ENCODE assay signal across 13 cellular contexts in genomic region chr13:99063952-99064351, GRCh38.
DNase-seq lines count a peak whose midpoint lies in the region; ATAC-seq lines count a peak whose summit lies in the region.
"Had no signal": no experiment of that assay in that cellular context is flagged by ENCODE, and none has a peak within 500 bp of the region (broad histone marks: within the 10 kb centered on the region; RNA-seq: fewer than 3 reads in every experiment).

No MANE protein-coding gene starts in this region.

- H3K27ac Mint-ChIP-seq in activated naive CD4-positive, alpha-beta T cell treated with anti-CD3 and anti-CD28 coated beads, Interleukin-2, amount 10 ng/mL, durations not matched to agents 7 days and 5 days, result peak overlapping the region; percentile 47
- peak overlapping the region; percentile 52 for H3K27ac Mint-ChIP-seq in central memory CD8-positive, alpha-beta T cell (ENCODE audit: low read depth)
- peak overlapping the region; percentile 33 for H3K27ac Mint-ChIP-seq in stimulated activated naive CD8-positive, alpha-beta T cell treated with anti-CD3 and anti-CD28 coated beads, Interleukin-15, Interleukin-2, amounts not matched to agents 100 ng/mL and 50 ng/mL, for 24 hours
- H3K27ac Mint-ChIP-seq: WTC11 had no signal

- peak; percentile 60 for ATAC-seq in HG03342 (IDR thresholded peaks at IDR 0.05; ENCODE audit: unreplicated experiment)
- ATAC-seq in central memory CD8-positive, alpha-beta T cell (replicated peaks; ENCODE audit: extremely low read depth, poor library complexity, severe bottlenecking), result no peak
- ATAC-seq: WTC11 had no signal

- no peaks in the 10 kb centered on the region for H3K27me3 Mint-ChIP-seq in activated naive CD4-positive, alpha-beta T cell treated with anti-CD3 and anti-CD28 coated beads, Interleukin-2, amount 10 ng/mL, durations not matched to agents 7 days and 5 days
- no peaks in the 10 kb centered on the region for H3K27me3 Mint-ChIP-seq in central memory CD8-positive, alpha-beta T cell
- H3K27me3 Mint-ChIP-seq in stimulated activated naive CD8-positive, alpha-beta T cell treated with anti-CD3 and anti-CD28 coated beads, Interleukin-15, Interleukin-2, amounts not matched to agents 100 ng/mL and 50 ng/mL, for 24 hours, result no peaks in the 10 kb centered on the region

- H3K36me3 Mint-ChIP-seq in activated naive CD4-positive, alpha-beta T cell treated with anti-CD3 and anti-CD28 coated beads, Interleukin-2, amount 10 ng/mL, durations not matched to agents 7 days and 5 days, result peaks cover 63% of the 10 kb centered on the region
- H3K36me3 Mint-ChIP-seq in central memory CD8-positive, alpha-beta T cell (ENCODE audit: insufficient read depth), result no peaks in the 10 kb centered on the region
- H3K36me3 Mint-ChIP-seq in stimulated activated naive CD8-positive, alpha-beta T cell treated with anti-CD3 and anti-CD28 coated beads, Interleukin-15, Interleukin-2, amounts not matched to agents 100 ng/mL and 50 ng/mL, for 24 hours (ENCODE audit: low read depth), result peaks cover 10% of the 10 kb centered on the region
- H3K36me3 Mint-ChIP-seq: WTC11 had no signal

- CTCF ChIA-PET in activated naive CD4-positive, alpha-beta T cell treated with anti-CD3 and anti-CD28 coated beads, Interleukin-2, amount 10 ng/mL, durations not matched to agents 7 days and 5 days (lab: Charles Lee), result interaction anchor here (0.7 to 1.5 kb wide), 5 partner anchors 10 to 21 kb away, joined by 3 read pairs; no protein-coding TSS in a partner anchor

- peaks cover 76% of the 10 kb centered on the region for H3K4me1 Mint-ChIP-seq in activated naive CD4-positive, alpha-beta T cell treated with anti-CD3 and anti-CD28 coated beads, Interleukin-2, amount 10 ng/mL, durations not matched to agents 7 days and 5 days
- H3K4me1 Mint-ChIP-seq in central memory CD8-positive, alpha-beta T cell, result peaks cover 66% of the 10 kb centered on the region
- H3K4me1 Mint-ChIP-seq in stimulated activated naive CD8-positive, alpha-beta T cell treated with anti-CD3 and anti-CD28 coated beads, Interleukin-15, Interleukin-2, amounts not matched to agents 100 ng/mL and 50 ng/mL, for 24 hours (ENCODE audit: low read depth), result peaks cover 75% of the 10 kb centered on the region

- H3K9me3 Mint-ChIP-seq in activated naive CD4-positive, alpha-beta T cell treated with anti-CD3 and anti-CD28 coated beads, Interleukin-2, amount 10 ng/mL, durations not matched to agents 7 days and 5 days, result peaks cover 2% of the 10 kb centered on the region
- no peaks in the 10 kb centered on the region for H3K9me3 Mint-ChIP-seq in central memory CD8-positive, alpha-beta T cell
- H3K9me3 Mint-ChIP-seq in stimulated activated naive CD8-positive, alpha-beta T cell treated with anti-CD3 and anti-CD28 coated beads, Interleukin-15, Interleukin-2, amounts not matched to agents 100 ng/mL and 50 ng/mL, for 24 hours, result no peaks in the 10 kb centered on the region
- H3K9me3 Mint-ChIP-seq: WTC11 had no signal

- DNase-seq in activated naive CD4-positive, alpha-beta T cell treated with anti-CD3 and anti-CD28 coated beads, Interleukin-2, amount 10 ng/mL, durations not matched to agents 7 days and 5 days, result no peak
- no peak for DNase-seq in activated naive CD4-positive, alpha-beta T cell (lab: John Stamatoyannopoulos, UW)
- no peak for DNase-seq in central memory CD8-positive, alpha-beta T cell (ENCODE audit: low spot score in 2 of 2)
- no peak for DNase-seq in DMS79 (lab: John Stamatoyannopoulos, UW)
- no peak for DNase-seq in cortex of kidney (lab: John Stamatoyannopoulos, UW)
- no peak for DNase-seq in HPDE6-E6E7 (ENCODE audit: extremely low spot score)
- DNase-seq: aorta, kidney, NCI-H1694 treated with DMSO at 0.1 percent for 48 hours, PC-9 had no signal

- no peak overlapping the region for H3K4me3 Mint-ChIP-seq in activated naive CD4-positive, alpha-beta T cell treated with anti-CD3 and anti-CD28 coated beads, Interleukin-2, amount 10 ng/mL, durations not matched to agents 7 days and 5 days
- H3K4me3 Mint-ChIP-seq in central memory CD8-positive, alpha-beta T cell, result no peak overlapping the region
- H3K4me3 Mint-ChIP-seq in stimulated activated naive CD8-positive, alpha-beta T cell treated with anti-CD3 and anti-CD28 coated beads, Interleukin-15, Interleukin-2, amounts not matched to agents 100 ng/mL and 50 ng/mL, for 24 hours, result peak overlapping the region; percentile 22
- H3K4me3 Mint-ChIP-seq: WTC11 had no signal
